Comparison of ENCODE assay signal across 25 cellular contexts in the genomic region with DNA sequence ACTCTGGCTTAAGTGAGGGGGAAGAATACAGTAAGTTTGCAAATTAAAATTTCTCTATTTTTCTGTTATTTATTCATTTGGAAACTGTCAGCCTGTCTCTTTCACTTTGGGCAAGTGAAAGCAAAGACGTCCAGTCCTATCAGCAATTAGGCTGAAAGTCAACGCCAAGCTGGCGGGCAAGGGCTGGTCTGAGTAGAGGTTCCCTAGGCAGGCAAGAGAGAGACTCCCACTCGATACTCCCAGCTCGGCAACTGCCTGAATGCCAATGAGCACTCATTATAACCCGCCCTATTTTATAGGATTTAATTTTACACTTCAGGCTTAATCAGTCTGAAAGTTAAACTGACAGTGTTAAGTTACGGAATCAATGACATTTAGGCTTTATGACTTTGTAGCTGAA. TPM values are rescaled to one million over a fixed set of nuclear protein-coding genes. Genes with fewer than 3 reads are reported as not detected.
DNase-seq lines count a peak whose midpoint lies in the region; ATAC-seq, FAIRE-seq and TF ChIP-seq lines count a peak whose summit lies in the region.
"Had no signal": no experiment of that assay in that cellular context is flagged by ENCODE, and none has a peak within 500 bp of the region (broad histone marks: within the 10 kb centered on the region; RNA-seq: fewer than 3 reads in every experiment).

No MANE protein-coding gene starts in this region.

- WGBS in testis, 2 donors = 69 to 80% methylated on average over 7 of the region's 7 CpGs

- no peaks in the 10 kb centered on the region for H3K4me1 Mint-ChIP-seq in central memory CD8-positive, alpha-beta T cell
- peaks cover 3% of the 10 kb centered on the region for H3K4me1 Mint-ChIP-seq in neural progenitor cell
- H3K4me1 Mint-ChIP-seq: CD4-positive, alpha-beta memory T cell had no signal

- no peak overlapping the region for H3K4me3 Mint-ChIP-seq in central memory CD8-positive, alpha-beta T cell
- no peak overlapping the region for H3K4me3 Mint-ChIP-seq in neural progenitor cell
- H3K4me3 Mint-ChIP-seq: CD4-positive, alpha-beta memory T cell had no signal

- no peak for FAIRE-seq in urothelium cell line (lab: Jason Lieb, UNC)
- FAIRE-seq: G401.6, H54, HTR-8/SVneo, K562 had no signal

- H3K9me3 ChIP-seq in neural progenitor cell (ENCODE audit: low read depth) (no peaks in the 10 kb centered on the region), testis (no peaks in the 10 kb centered on the region)
- H3K9me3 ChIP-seq: Caco-2 had no signal

- peaks cover 69% of the 10 kb centered on the region for H3K36me3 Mint-ChIP-seq in central memory CD8-positive, alpha-beta T cell (ENCODE audit: insufficient read depth)
- H3K36me3 Mint-ChIP-seq in neural progenitor cell = peaks cover 42% of the 10 kb centered on the region

- H3K4me3 ChIP-seq in neural progenitor cell = no peak overlapping the region
- H3K4me3 ChIP-seq in testis = no peak overlapping the region
- H3K4me3 ChIP-seq: K562 had no signal

- no peak for TF ChIP-seq POLR2A in testis (IDR thresholded peaks at IDR 0.05)

- peaks cover 9% of the 10 kb centered on the region for H3K4me1 ChIP-seq in neural progenitor cell
- peaks cover 23% of the 10 kb centered on the region for H3K4me1 ChIP-seq in testis
- H3K4me1 ChIP-seq: Caco-2 had no signal

- H3K36me3 ChIP-seq in neural progenitor cell (no peaks in the 10 kb centered on the region), testis (ENCODE audit: low read depth, missing control alignments) (no peaks in the 10 kb centered on the region)

- TF ChIP-seq CTCF in neural progenitor cell (IDR thresholded peaks at IDR 0.05) = no peak
- no peak for TF ChIP-seq CTCF in testis (IDR thresholded peaks at IDR 0.05)
- TF ChIP-seq CTCF in RWPE1 (conservative IDR thresholded peaks at IDR 0.05; ENCODE audit: low read depth) = no peak

- POLR2A ChIA-PET in RWPE1 (lab: Yijun Ruan, JAX; ENCODE audit: low non-redundant PET) = no interaction called here

- no peak overlapping the region for H3K4me2 ChIP-seq in neural progenitor cell

- intact Hi-C loops in cardiac septum (cut with DNase I) = no loop called here
- intact Hi-C loops in testis (cut with DNase I; ENCODE audit: low total_unique reads) = no loop called here

- peak overlapping the region; percentile 64 for H3K27ac Mint-ChIP-seq in central memory CD8-positive, alpha-beta T cell (ENCODE audit: low read depth)
- H3K27ac Mint-ChIP-seq in neural progenitor cell = peak overlapping the region; percentile 46

- no peaks in the 10 kb centered on the region for H3K9me3 Mint-ChIP-seq in central memory CD8-positive, alpha-beta T cell
- no peaks in the 10 kb centered on the region for H3K9me3 Mint-ChIP-seq in neural progenitor cell

- no peak overlapping the region for H2AFZ ChIP-seq in neural progenitor cell (replicated peaks)

- H3K27me3 ChIP-seq in neural progenitor cell (no peaks in the 10 kb centered on the region), testis (no peaks in the 10 kb centered on the region)

- H3F3A ChIP-seq in neural progenitor cell (ENCODE audit: low read depth) = no peaks in the 10 kb centered on the region

- H3K27me3 Mint-ChIP-seq in central memory CD8-positive, alpha-beta T cell = no peaks in the 10 kb centered on the region
- peaks cover 4% of the 10 kb centered on the region for H3K27me3 Mint-ChIP-seq in neural progenitor cell (ENCODE audit: insufficient read depth, low read depth)
- H3K27me3 Mint-ChIP-seq: CD4-positive, alpha-beta memory T cell had no signal

- no peak for ATAC-seq in central memory CD8-positive, alpha-beta T cell (replicated peaks; ENCODE audit: extremely low read depth, poor library complexity, severe bottlenecking)

- CTCF ChIA-PET in RWPE1 (lab: Yijun Ruan, JAX) = interaction anchor here (0.6 to 1.1 kb wide), 3 partner anchors 64 to 130 kb away, joined by 3 read pairs; partner anchors contain the start of gene TAF1C

- H3K27ac ChIP-seq in neural progenitor cell (no peak overlapping the region), testis (peak overlapping the region in 1 of 2 donors; percentile 14), RWPE1 (no peak overlapping the region)

- H4K20me1 ChIP-seq in neural progenitor cell (ENCODE audit: low read depth) = no peaks in the 10 kb centered on the region

- no peak overlapping the region for H3K9ac ChIP-seq in neural progenitor cell

- no peak for DNase-seq in central memory CD8-positive, alpha-beta T cell (ENCODE audit: low spot score in 2 of 2)
- DNase-seq in cardiac septum (ENCODE audit: low spot score) = peak; percentile 51
- DNase-seq in neural progenitor cell (ENCODE audit: low spot score) = no peak
- peak; percentile 62 for DNase-seq in testis
- no peak for DNase-seq in urothelium cell line (ENCODE audit: low spot score)
- DNase-seq in NCI-H1694 (lab: John Stamatoyannopoulos, UW) = no peak
- no peak for DNase-seq in RWPE1 (ENCODE audit: low spot score)
- DNase-seq: C1 segment of cervical spinal cord; Caco-2; CD4-positive, alpha-beta memory T cell; MV-4-11; NCI-H1105 treated with DMSO at 0.1 percent for 48 hours; NCI-H146; NCI-H2029; NCI-H446; NCI-H524 treated with DMSO at 0.1 percent for 48 hours; NCI-H774; SHP77 had no signal

- H3K79me2 ChIP-seq in neural progenitor cell (ENCODE audit: low read depth) = no peaks in the 10 kb centered on the region

RNA-seq across cellular contexts. Expression of gene SLC38A8, which starts 14.3 kb away (rescaled TPM):
- total RNA-seq in cardiac septum (not detected), neural progenitor cell (ENCODE audit: low replicate concordance) (not detected in 2 replicates), testis (under 1 TPM; 0.39 to 0.43 TPM)
- polyA plus RNA-seq in testis (ENCODE audit: insufficient read depth, low read depth, low replicate concordance) = 0.33 TPM
- total RNA-seq: A673; CD4-positive, alpha-beta memory T cell; K562; LHCN-M2; MCF 10A had no signal
- polyA plus RNA-seq: CD4-positive, alpha-beta memory T cell had no signal

RNA-seq across cellular contexts. Expression of gene MBTPS1, which starts 59.8 kb away (rescaled TPM):
- total RNA-seq in cardiac septum (53.2 TPM), neural progenitor cell (ENCODE audit: low replicate concordance) (52.3 and 54.4 TPM in 2 replicates), testis (100 to 1,000 TPM; 104 to 122 TPM)
- polyA plus RNA-seq in testis (ENCODE audit: insufficient read depth, low read depth, low replicate concordance) = 59.0 TPM

Comparison
In these comparisons a context has a peak if more than half of its experiments do, and no peak if none do; other contexts are left out.
1. DNase-seq: peak in cardiac septum (single experiment) and testis (single experiment); none in central memory CD8-positive, alpha-beta T cell (0 of 2), neural progenitor cell (single experiment), urothelium cell line (single experiment), NCI-H1694 (single experiment) and RWPE1 (single experiment).